ENCODE assay signal across 8 cellular contexts in genomic region chr1:153921803-153922075, GRCh38. TPM values are rescaled to one million over a fixed set of nuclear protein-coding genes. Genes with fewer than 3 reads are reported as not detected.
A peak's percentile ranks its signal among the peaks of the same experiment; 100 is the strongest.
DNase-seq lines count a peak whose midpoint lies in the region; ATAC-seq, FAIRE-seq and TF ChIP-seq lines count a peak whose summit lies in the region.

No MANE protein-coding gene starts in this region.

- TF ChIP-seq EP300 in GM12878 (IDR thresholded peaks at IDR 0.05; ENCODE audit: borderline replicate concordance in 1 of 2, control insufficient read depth in 1 of 2, low read depth in 2 of 2, low read length in 2 of 2) = no peak

- H3K4me3 Mint-ChIP-seq in CD4-positive, alpha-beta memory T cell = peak overlapping the region; percentile 77 to 97 (median 94)

- TF ChIP-seq POLR2A in GM12878 (IDR thresholded peaks at IDR 0.05; ENCODE audit: low read depth, low read length) = 0 out of 2 replicates have a peak, but pooled peaks have one; percentile 37

- RAD21 ChIA-PET in GM12878 (lab: Charles Lee; ENCODE audit: unreplicated experiment) = interaction anchor here (0.5 to 6.4 kb wide), 19 partner anchors 24 to 190 kb away, joined by 3 to 55 read pairs (median 5); partner anchors contain the start of genes CRTC2, DENND4B, JTB and RAB13

- H3K27me3 Mint-ChIP-seq in CD4-positive, alpha-beta memory T cell = no peaks in the 10 kb centered on the region

- intact Hi-C loops in CD4-positive, alpha-beta memory T cell (cut with micrococcal nuclease) = loop anchor here (1.0 to 5.0 kb wide), 6 partner anchors 56 to 406 kb away; partner anchors contain the start of genes ATP8B2, HAX1, ILF2 and JTB
- intact Hi-C loops in GM12878 (cut with micrococcal nuclease; ENCODE audit: unreplicated experiment) = loop anchor here (2.0 to 5.0 kb wide), 5 partner anchors 23 to 193 kb away; partner anchors contain the start of genes INTS3 and RAB13

- CTCF ChIA-PET in CD4-positive, alpha-beta memory T cell (lab: Charles Lee; ENCODE audit: partially characterized antibody) = interaction anchor here (0.6 to 8.1 kb wide), 6 partner anchors 11 to 1402 kb away, joined by 3 to 69 read pairs (median 3); partner anchors contain the start of gene DENND4B
- CTCF ChIA-PET in GM12878 (lab: Yijun Ruan, JAX) = interaction anchor here (0.7 to 14.9 kb wide), 18 partner anchors 11 to 295 kb away, joined by 3 to 138 read pairs (median 5); partner anchors contain the start of genes CREB3L4, DENND4B, RAB13 and S100A13

- H3K27me3 ChIP-seq in CD4-positive, alpha-beta memory T cell (ENCODE audit: insufficient read depth, low read length) = no peaks in the 10 kb centered on the region
- no peaks in the 10 kb centered on the region for H3K27me3 ChIP-seq in GM12878 (replicated peaks in 1 of 2; ENCODE audit: control insufficient read depth in 2 of 2, insufficient read depth in 2 of 2, low read length in 1 of 2)
- H3K27me3 ChIP-seq in layer of hippocampus (ENCODE audit: control insufficient read depth, insufficient read depth, low read length) = no peaks in the 10 kb centered on the region
- no peaks in the 10 kb centered on the region for H3K27me3 ChIP-seq in thoracic aorta (replicated peaks; ENCODE audit: insufficient read depth)

- POLR2A ChIA-PET in CD4-positive, alpha-beta memory T cell (lab: Charles Lee; ENCODE audit: partially characterized antibody) = interaction anchor here (0.9 to 16.4 kb wide), 13 partner anchors 10 to 250 kb away, joined by 3 to 298 read pairs (median 7); partner anchors contain the start of genes CREB3L4, CRTC2, DENND4B and JTB
- POLR2A ChIA-PET in GM12878 (lab: Charles Lee) = interaction anchor here (0.6 to 10.1 kb wide), 11 partner anchors 8 to 183 kb away, joined by 3 to 83 read pairs (median 4); partner anchors contain the start of genes CREB3L4, DENND4B, JTB and SLC39A1

- TF ChIP-seq CTCF in GM12878 (IDR thresholded peaks at IDR 0.05 in 2 of 3, conservative IDR thresholded peaks at IDR 0.05 in 1 of 3; ENCODE audit: control insufficient read depth in 2 of 3, extremely low read depth in 1 of 3, insufficient read depth in 1 of 3, low read depth in 3 of 3, low read length in 3 of 3) (no peak), thoracic aorta (IDR thresholded peaks at IDR 0.05) (no peak)

- no peak for TF ChIP-seq RAD21 in GM12878 (IDR thresholded peaks at IDR 0.05; ENCODE audit: insufficient read depth, low read depth, low read length)

- no peaks in the 10 kb centered on the region for H4K20me1 ChIP-seq in GM12878 (ENCODE audit: control insufficient read depth, insufficient read depth)

- peaks cover 62% of the 10 kb centered on the region for H3K79me2 ChIP-seq in GM12878 (ENCODE audit: control insufficient read depth, insufficient read depth, low read length)

- peak overlapping the region; percentile 62 for H3K27ac ChIP-seq in CD4-positive, alpha-beta memory T cell (ENCODE audit: low read depth, low read length)
- H3K27ac ChIP-seq in GM12878 (ENCODE audit: control insufficient read depth, insufficient read depth) = peak overlapping the region; percentile 83
- H3K27ac ChIP-seq in layer of hippocampus (ENCODE audit: low read depth, low read length) = peak overlapping the region; percentile 84
- peak overlapping the region; percentile 81 to 87 for H3K27ac ChIP-seq in thoracic aorta

- H3K4me1 ChIP-seq in CD4-positive, alpha-beta memory T cell (ENCODE audit: insufficient read depth, low read length) = peaks cover 52% of the 10 kb centered on the region
- H3K4me1 ChIP-seq in GM12878 (ENCODE audit: control insufficient read depth, insufficient read depth, low read length) = peaks cover 3% of the 10 kb centered on the region; the same call in 1 of the 2 replicates
- peaks cover 31 to 34% of the 10 kb centered on the region in 2 donors for H3K4me1 ChIP-seq in thoracic aorta (ENCODE audit: control insufficient read depth in 1 of 2, low read depth in 2 of 2)

- DNase-seq in CD4-positive, alpha-beta memory T cell = peak in 1 of 5 donors; percentile 39
- peak; percentile 61 for DNase-seq in NAMALWA (ENCODE audit: low spot score)
- no peak for DNase-seq in GM12878 (ENCODE audit: low read depth, low spot score)
- no peak for DNase-seq in thoracic aorta (ENCODE audit: low spot score)

- peaks cover 4 to 27% of the 10 kb centered on the region in 2 donors for H3K36me3 Mint-ChIP-seq in CD4-positive, alpha-beta memory T cell

- H3K36me3 ChIP-seq in CD4-positive, alpha-beta memory T cell (ENCODE audit: insufficient read depth, low read length) = no peaks in the 10 kb centered on the region
- H3K36me3 ChIP-seq in GM12878 (ENCODE audit: control insufficient read depth in 2 of 2, insufficient read depth in 2 of 2, low read length in 1 of 2) (peaks cover 0 to 9% of the 10 kb centered on the region in 2 experiments; a peak in 2 of 4 replicates), thoracic aorta (no peaks in the 10 kb centered on the region)

- SMC1A ChIA-PET in GM12878 (lab: Charles Lee; ENCODE audit: uncharacterized antibody, unreplicated experiment) = interaction anchor here (0.8 to 7.7 kb wide), 21 partner anchors 12 to 130 kb away, joined by 3 to 59 read pairs (median 5); partner anchors contain the start of genes CREB3L4, DENND4B, RAB13 and RPS27

- under 1% methylated on average over 10 of the region's 10 CpGs for WGBS in GM12878 (ENCODE audit: insufficient coverage, insufficient replicate concordance, low lambda C conversion rate, missing lambda C conversion rate)

- H3K4me3 ChIP-seq in CD4-positive, alpha-beta memory T cell (ENCODE audit: low read length in 2 of 2) = peak overlapping the region; percentile 64 to 77
- H3K4me3 ChIP-seq in GM12878 = peak overlapping the region; percentile 98
- peak overlapping the region; percentile 76 for H3K4me3 ChIP-seq in thoracic aorta

- ATAC-seq in GM12878 = no peak
- ATAC-seq in thoracic aorta (ENCODE audit: insufficient number of reproducible peaks, low FRiP score, low read depth) = no peak
- ATAC-seq in esophagus mucosa = no peak
- no peak for ATAC-seq in HG03342 (IDR thresholded peaks at IDR 0.05; ENCODE audit: unreplicated experiment)
- ATAC-seq in HG03175 (IDR thresholded peaks at IDR 0.05; ENCODE audit: unreplicated experiment) = no peak

- H2AFZ ChIP-seq in GM12878 (ENCODE audit: control insufficient read depth, low read depth, low read length) = no peak overlapping the region

- peaks cover 41 to 62% (median 49%) of the 10 kb centered on the region in 4 donors for H3K4me1 Mint-ChIP-seq in CD4-positive, alpha-beta memory T cell

- no peaks in the 10 kb centered on the region for H3K9me3 ChIP-seq in CD4-positive, alpha-beta memory T cell (ENCODE audit: control insufficient read depth in 1 of 2, low read length in 2 of 2)
- H3K9me3 ChIP-seq in GM12878 (replicated peaks; ENCODE audit: control insufficient read depth, insufficient read depth, low read length) (no peaks in the 10 kb centered on the region), thoracic aorta (no peaks in the 10 kb centered on the region)

- peaks cover 0 to 3% (median 0%) of the 10 kb centered on the region in 8 donors for H3K9me3 Mint-ChIP-seq in CD4-positive, alpha-beta memory T cell

- peak overlapping the region; percentile 70 to 97 (median 87) for H3K27ac Mint-ChIP-seq in CD4-positive, alpha-beta memory T cell

- peak overlapping the region; percentile 93 for H3K4me2 ChIP-seq in GM12878 (ENCODE audit: control insufficient read depth, insufficient read depth)

- peak overlapping the region; percentile 78 for H3K9ac ChIP-seq in GM12878 (ENCODE audit: control insufficient read depth, insufficient read depth, low read length)

- in situ Hi-C loops in GM12878 (cut with MboI) = no loop called here

- TSS peak; percentile 60 for BruUV-seq in GM12878 (replicated peaks; lab: Mats Ljungman, UMichigan)

- no peak for FAIRE-seq in GM12878 (lab: Jason Lieb, UNC)

RNA-seq across cellular contexts. Expression of gene GATAD2B, which starts 1.0 kb away (rescaled TPM):
- total RNA-seq in CD4-positive, alpha-beta memory T cell = 100 to 1,000 TPM in 1 of 2 experiments, 10 to 100 TPM in 1; 97.0 to 104 TPM
- polyA plus RNA-seq in CD4-positive, alpha-beta memory T cell = 1 to 10 TPM; 1.8 to 5.7 TPM
- 42.2 and 43.5 TPM in 2 replicates for total RNA-seq in GM12878 (2013; cell fraction: nucleolus; rRNA removed)
- total RNA-seq in GM12878 (2014; rRNA removed) (6.9 and 7.2 TPM in 2 replicates), GM12878 (2014; rRNA removed; fragmentation: Illumina TruSeq; extraction: Trizol) (8.3 and 8.8 TPM in 2 replicates), GM12878 (2021) (63.1 and 64.6 TPM in 2 replicates), thoracic aorta (10 to 100 TPM; 22.7 to 31.5 TPM), esophagus mucosa (17.9 TPM)
- polyA plus RNA-seq in GM12878 (2011; ENCODE audit: low read depth) = 8.1 TPM
- polyA plus RNA-seq in GM12878 (2011; rRNA removed) (7.3 and 10.8 TPM in 2 replicates), GM12878 (2014; fragmentation: Illumina TruSeq; extraction: Trizol) (17.6 and 21.2 TPM in 2 replicates), GM12878 (2014; fragmentation: Nextera tagmentation; extraction: Ambion mirVana) (1 to 10 TPM; 2.4 to 8.7 TPM), GM12878 (2014; rRNA removed) (10.1 and 11.3 TPM in 2 replicates), GM12878 (2016; fragmentation: Nextera tagmentation; extraction: Ambion mirVana) (1 to 10 TPM; 6.4 to 6.6 TPM)
- polyA plus RNA-seq in GM12878 (2011; cell fraction: cytosol; rRNA removed) = 9.8 and 17.2 TPM in 2 replicates
- 15.9 and 16.1 TPM in 2 replicates for polyA plus RNA-seq in GM12878 (2011; cell fraction: nucleus; rRNA removed)
- polyA plus RNA-seq in GM12878 (2012) = 11.1 and 15.1 TPM in 2 replicates
- polyA minus RNA-seq in GM12878 (2011; rRNA and poly(A)+ RNA removed) = 21.0 and 24.2 TPM in 2 replicates
- 24.1 and 25.2 TPM in 2 replicates for polyA minus RNA-seq in GM12878 (2011; cell fraction: cytosol; rRNA and poly(A)+ RNA removed)
- 7.4 and 10.2 TPM in 2 replicates for polyA minus RNA-seq in GM12878 (2011; cell fraction: nucleus; rRNA and poly(A)+ RNA removed)

RNA-seq across cellular contexts. Expression of gene DENND4B, which starts 24.8 kb away (rescaled TPM):
- 100 to 1,000 TPM; 211 to 216 TPM for total RNA-seq in CD4-positive, alpha-beta memory T cell
- 10 to 100 TPM in 1 of 2 donors, 1 to 10 TPM in 1; 6.9 to 34.0 TPM for polyA plus RNA-seq in CD4-positive, alpha-beta memory T cell
- total RNA-seq in GM12878 (2013; cell fraction: nucleolus; rRNA removed) = 176 and 188 TPM in 2 replicates
- total RNA-seq in GM12878 (2014; rRNA removed) = 18.2 and 22.2 TPM in 2 replicates
- 13.1 and 13.7 TPM in 2 replicates for total RNA-seq in GM12878 (2014; rRNA removed; fragmentation: Illumina TruSeq; extraction: Trizol)
- total RNA-seq in GM12878 (2021) = 57.5 and 74.8 TPM in 2 replicates
- polyA plus RNA-seq in GM12878 (2011; ENCODE audit: low read depth) = 25.1 TPM
- 15.7 and 26.6 TPM in 2 replicates for polyA plus RNA-seq in GM12878 (2011; rRNA removed)
- 20.2 and 26.8 TPM in 2 replicates for polyA plus RNA-seq in GM12878 (2011; cell fraction: cytosol; rRNA removed)
- 454 and 493 TPM in 2 replicates for polyA plus RNA-seq in GM12878 (2011; cell fraction: nucleus; rRNA removed)
- polyA plus RNA-seq in GM12878 (2012) = 54.4 and 57.1 TPM in 2 replicates
- polyA plus RNA-seq in GM12878 (2014; fragmentation: Illumina TruSeq; extraction: Trizol) = 23.5 and 31.0 TPM in 2 replicates
- polyA plus RNA-seq in GM12878 (2014; fragmentation: Nextera tagmentation; extraction: Ambion mirVana) = 10 to 100 TPM; 12.0 to 13.4 TPM
- polyA plus RNA-seq in GM12878 (2014; rRNA removed) = 55.1 and 73.9 TPM in 2 replicates
- 10 to 100 TPM; 20.8 to 23.3 TPM for polyA plus RNA-seq in GM12878 (2016; fragmentation: Nextera tagmentation; extraction: Ambion mirVana)
- polyA minus RNA-seq in GM12878 (2011; rRNA and poly(A)+ RNA removed) = 25.8 and 43.4 TPM in 2 replicates
- polyA minus RNA-seq in GM12878 (2011; cell fraction: cytosol; rRNA and poly(A)+ RNA removed) = 25.7 and 31.0 TPM in 2 replicates
- polyA minus RNA-seq in GM12878 (2011; cell fraction: nucleus; rRNA and poly(A)+ RNA removed) = 151 and 238 TPM in 2 replicates
- 10 to 100 TPM; 59.0 to 82.7 TPM for total RNA-seq in thoracic aorta
- 12.1 TPM for total RNA-seq in esophagus mucosa

RNA-seq across cellular contexts. Expression of gene CRTC2, which starts 36.7 kb away (rescaled TPM):
- 100 to 1,000 TPM; 112 to 113 TPM for total RNA-seq in CD4-positive, alpha-beta memory T cell
- 10 to 100 TPM; 12.3 to 54.3 TPM for polyA plus RNA-seq in CD4-positive, alpha-beta memory T cell
- total RNA-seq in GM12878 (2013; cell fraction: nucleolus; rRNA removed) = 37.1 and 39.2 TPM in 2 replicates
- 15.5 and 15.7 TPM in 2 replicates for total RNA-seq in GM12878 (2014; rRNA removed)
- total RNA-seq in GM12878 (2014; rRNA removed; fragmentation: Illumina TruSeq; extraction: Trizol) = 13.7 and 13.8 TPM in 2 replicates
- 54.6 and 59.7 TPM in 2 replicates for total RNA-seq in GM12878 (2021)
- 27.4 TPM for polyA plus RNA-seq in GM12878 (2011; ENCODE audit: low read depth)
- polyA plus RNA-seq in GM12878 (2011; rRNA removed) = 12.8 and 35.6 TPM in 2 replicates
- polyA plus RNA-seq in GM12878 (2011; cell fraction: cytosol; rRNA removed) = 36.7 and 38.1 TPM in 2 replicates
- 99.3 and 114 TPM in 2 replicates for polyA plus RNA-seq in GM12878 (2011; cell fraction: nucleus; rRNA removed)
- 47.5 and 49.7 TPM in 2 replicates for polyA plus RNA-seq in GM12878 (2012)
- 21.6 and 49.4 TPM in 2 replicates for polyA plus RNA-seq in GM12878 (2014; fragmentation: Illumina TruSeq; extraction: Trizol)
- 1 to 10 TPM; 5.1 to 8.4 TPM for polyA plus RNA-seq in GM12878 (2014; fragmentation: Nextera tagmentation; extraction: Ambion mirVana)
- polyA plus RNA-seq in GM12878 (2014; rRNA removed) = 56.5 and 57.9 TPM in 2 replicates
- polyA plus RNA-seq in GM12878 (2016; fragmentation: Nextera tagmentation; extraction: Ambion mirVana) = 10 to 100 TPM; 29.9 to 40.1 TPM
- polyA minus RNA-seq in GM12878 (2011; rRNA and poly(A)+ RNA removed) = 36.4 and 45.0 TPM in 2 replicates
- polyA minus RNA-seq in GM12878 (2011; cell fraction: cytosol; rRNA and poly(A)+ RNA removed) = 16.4 and 21.3 TPM in 2 replicates
- polyA minus RNA-seq in GM12878 (2011; cell fraction: nucleus; rRNA and poly(A)+ RNA removed) = 44.2 and 65.2 TPM in 2 replicates
- 10 to 100 TPM; 22.6 to 92.7 TPM for total RNA-seq in thoracic aorta
- 13.3 TPM for total RNA-seq in esophagus mucosa

RNA-seq across cellular contexts. Expression of gene SLC39A1, which starts 41.6 kb away (rescaled TPM):
- total RNA-seq in CD4-positive, alpha-beta memory T cell = 10 to 100 TPM; 21.6 to 21.9 TPM
- polyA plus RNA-seq in CD4-positive, alpha-beta memory T cell = 10 to 100 TPM; 36.3 to 47.3 TPM
- 77.9 and 89.0 TPM in 2 replicates for total RNA-seq in GM12878 (2013; cell fraction: nucleolus; rRNA removed)
- total RNA-seq in GM12878 (2014; rRNA removed) (78.0 and 79.1 TPM in 2 replicates), GM12878 (2014; rRNA removed; fragmentation: Illumina TruSeq; extraction: Trizol) (48.7 and 51.2 TPM in 2 replicates), GM12878 (2021) (67.7 and 68.3 TPM in 2 replicates), thoracic aorta (100 to 1,000 TPM; 102 to 136 TPM), esophagus mucosa (42.3 TPM)
- polyA plus RNA-seq in GM12878 (2011; ENCODE audit: low read depth) = 33.2 TPM
- polyA plus RNA-seq in GM12878 (2011; rRNA removed) (61.1 and 79.6 TPM in 2 replicates), GM12878 (2014; fragmentation: Illumina TruSeq; extraction: Trizol) (58.5 and 64.0 TPM in 2 replicates), GM12878 (2014; fragmentation: Nextera tagmentation; extraction: Ambion mirVana) (10 to 100 TPM in 1 of 2 experiments, 1 to 10 TPM in 1; 8.8 to 20.6 TPM), GM12878 (2014; rRNA removed) (77.0 and 77.2 TPM in 2 replicates), GM12878 (2016; fragmentation: Nextera tagmentation; extraction: Ambion mirVana) (10 to 100 TPM; 88.9 to 98.6 TPM)
- 116 and 131 TPM in 2 replicates for polyA plus RNA-seq in GM12878 (2011; cell fraction: cytosol; rRNA removed)
- 60.2 and 80.5 TPM in 2 replicates for polyA plus RNA-seq in GM12878 (2011; cell fraction: nucleus; rRNA removed)
- polyA plus RNA-seq in GM12878 (2012) = 55.5 and 66.2 TPM in 2 replicates
- polyA minus RNA-seq in GM12878 (2011; rRNA and poly(A)+ RNA removed) = 63.3 and 106 TPM in 2 replicates
- 31.5 and 35.2 TPM in 2 replicates for polyA minus RNA-seq in GM12878 (2011; cell fraction: cytosol; rRNA and poly(A)+ RNA removed)
- 30.1 and 33.3 TPM in 2 replicates for polyA minus RNA-seq in GM12878 (2011; cell fraction: nucleus; rRNA and poly(A)+ RNA removed)

RNA-seq across cellular contexts. Expression of gene CREB3L4, which starts 46.0 kb away (rescaled TPM):
- total RNA-seq in CD4-positive, alpha-beta memory T cell = 1 to 10 TPM; 7.4 to 9.8 TPM
- 1 to 10 TPM; 1.2 to 5.2 TPM for polyA plus RNA-seq in CD4-positive, alpha-beta memory T cell
- 21.5 and 22.0 TPM in 2 replicates for total RNA-seq in GM12878 (2013; cell fraction: nucleolus; rRNA removed)
- total RNA-seq in GM12878 (2014; rRNA removed) (14.0 and 15.6 TPM in 2 replicates), GM12878 (2014; rRNA removed; fragmentation: Illumina TruSeq; extraction: Trizol) (11.6 and 12.2 TPM in 2 replicates), GM12878 (2021) (10.9 and 11.3 TPM in 2 replicates), thoracic aorta (10 to 100 TPM in 1 of 2 donors, 1 to 10 TPM in 1; 3.2 to 11.1 TPM), esophagus mucosa (7.6 TPM)
- 7.8 TPM for polyA plus RNA-seq in GM12878 (2011; ENCODE audit: low read depth)
- polyA plus RNA-seq in GM12878 (2011; rRNA removed) (9.7 and 11.9 TPM in 2 replicates), GM12878 (2014; fragmentation: Illumina TruSeq; extraction: Trizol) (10.0 and 12.5 TPM in 2 replicates), GM12878 (2014; fragmentation: Nextera tagmentation; extraction: Ambion mirVana) (10 to 100 TPM in 1 of 2 experiments, 1 to 10 TPM in 1; 9.7 to 12.9 TPM), GM12878 (2014; rRNA removed) (13.1 and 13.4 TPM in 2 replicates), GM12878 (2016; fragmentation: Nextera tagmentation; extraction: Ambion mirVana) (10 to 100 TPM; 11.2 to 11.9 TPM)
- polyA plus RNA-seq in GM12878 (2011; cell fraction: cytosol; rRNA removed) = 13.6 and 16.7 TPM in 2 replicates
- 25.1 and 37.1 TPM in 2 replicates for polyA plus RNA-seq in GM12878 (2011; cell fraction: nucleus; rRNA removed)
- polyA plus RNA-seq in GM12878 (2012) = 10.0 and 13.9 TPM in 2 replicates
- polyA minus RNA-seq in GM12878 (2011; rRNA and poly(A)+ RNA removed) = 14.5 and 23.8 TPM in 2 replicates
- 4.8 and 4.9 TPM in 2 replicates for polyA minus RNA-seq in GM12878 (2011; cell fraction: cytosol; rRNA and poly(A)+ RNA removed)
- polyA minus RNA-seq in GM12878 (2011; cell fraction: nucleus; rRNA and poly(A)+ RNA removed) = 9.6 and 14.0 TPM in 2 replicates
